ENCODE assay signal across 15 cellular contexts in genomic region chr11:110454609-110455008, GRCh38. TPM values are rescaled to one million over a fixed set of nuclear protein-coding genes. Genes with fewer than 3 reads are reported as not detected.
DNase-seq lines count a peak whose midpoint lies in the region; ATAC-seq lines count a peak whose summit lies in the region.
"Had no signal": no experiment of that assay in that cellular context is flagged by ENCODE, and none has a peak within 500 bp of the region (broad histone marks: within the 10 kb centered on the region; RNA-seq: fewer than 3 reads in every experiment).

No MANE protein-coding gene starts in this region.

- peaks cover 55% of the 10 kb centered on the region for H3K4me1 Mint-ChIP-seq in activated CD8-positive, alpha-beta T cell treated with anti-CD3 and anti-CD28 coated beads, Interleukin-2, amount 10 ng/mL, durations not matched to agents 7 days and 5 days (ENCODE audit: low read depth)
- H3K4me1 Mint-ChIP-seq: WTC11 had no signal

- peaks cover 32% of the 10 kb centered on the region for H3K36me3 Mint-ChIP-seq in activated CD8-positive, alpha-beta T cell treated with anti-CD3 and anti-CD28 coated beads, Interleukin-2, amount 10 ng/mL, durations not matched to agents 7 days and 5 days (ENCODE audit: low read depth)

- CTCF ChIA-PET in activated CD8-positive, alpha-beta T cell treated with anti-CD3 and anti-CD28 coated beads, Interleukin-2, amount 10 ng/mL, durations not matched to agents 7 days and 5 days (lab: Charles Lee), result interaction anchor here (0.8 kb wide), 2 partner anchors 20 to 376 kb away, joined by 3 to 4 read pairs; no protein-coding TSS in a partner anchor

- peak; percentile 43 for ATAC-seq in GM18519 (IDR thresholded peaks at IDR 0.05; ENCODE audit: low FRiP score, unreplicated experiment)
- ATAC-seq in GM21381 (IDR thresholded peaks at IDR 0.05; ENCODE audit: unreplicated experiment), result peak; percentile 39
- peak; percentile 69 for ATAC-seq in HG02885 (IDR thresholded peaks at IDR 0.05; ENCODE audit: poor library complexity, unreplicated experiment)
- peak; percentile 59 for ATAC-seq in activated CD8-positive, alpha-beta T cell treated with anti-CD3 and anti-CD28 coated beads, Interleukin-2, amount 10 ng/mL, durations not matched to agents 7 days and 5 days
- no peak for ATAC-seq in GM19328 (IDR thresholded peaks at IDR 0.05; ENCODE audit: unreplicated experiment)
- ATAC-seq: lower lobe of right lung, WTC11 had no signal

- peaks cover 9% of the 10 kb centered on the region for H3K9me3 Mint-ChIP-seq in activated CD8-positive, alpha-beta T cell treated with anti-CD3 and anti-CD28 coated beads, Interleukin-2, amount 10 ng/mL, durations not matched to agents 7 days and 5 days (ENCODE audit: insufficient read depth)
- H3K9me3 Mint-ChIP-seq: naive B cell had no signal

- no peak overlapping the region for H3K4me3 Mint-ChIP-seq in activated CD8-positive, alpha-beta T cell treated with anti-CD3 and anti-CD28 coated beads, Interleukin-2, amount 10 ng/mL, durations not matched to agents 7 days and 5 days
- H3K4me3 Mint-ChIP-seq: activated naive CD8-positive, alpha-beta T cell; naive B cell; WTC11 had no signal

- no peaks in the 10 kb centered on the region for H3K27me3 Mint-ChIP-seq in activated CD8-positive, alpha-beta T cell treated with anti-CD3 and anti-CD28 coated beads, Interleukin-2, amount 10 ng/mL, durations not matched to agents 7 days and 5 days (ENCODE audit: low read depth)
- H3K27me3 Mint-ChIP-seq: activated naive CD8-positive, alpha-beta T cell; naive B cell had no signal

- no peak for DNase-seq in activated CD8-positive, alpha-beta T cell treated with anti-CD3 and anti-CD28 coated beads, Interleukin-2, amount 10 ng/mL, durations not matched to agents 7 days and 5 days
- DNase-seq in H4 (ENCODE audit: low spot score), result no peak
- no peak for DNase-seq in stimulated activated CD4-positive, alpha-beta T cell treated with anti-CD3 and anti-CD28 coated beads, Interleukin-4, amount 100 ng/mL, for 1 hour
- DNase-seq: activated CD8-positive, alpha-beta memory T cell treated with anti-CD3 and anti-CD28 coated beads, Interleukin-2, amount 50 U/mL, for 48 hours; erythroblast; lower lobe of right lung; naive B cell; NCI-H446 treated with DMSO at 0.1 percent for 48 hours; trophoblast cell had no signal

- POLR2A ChIA-PET in activated CD8-positive, alpha-beta T cell treated with anti-CD3 and anti-CD28 coated beads, Interleukin-2, amount 10 ng/mL, durations not matched to agents 7 days and 5 days (lab: Charles Lee), result no interaction called here

- H3K27ac Mint-ChIP-seq in activated CD8-positive, alpha-beta T cell treated with anti-CD3 and anti-CD28 coated beads, Interleukin-2, amount 10 ng/mL, durations not matched to agents 7 days and 5 days, result no peak overlapping the region
- H3K27ac Mint-ChIP-seq: naive B cell, WTC11 had no signal

RNA-seq across cellular contexts. Expression of gene FDX1, which starts 24.9 kb away (rescaled TPM):
- total RNA-seq in activated CD8-positive, alpha-beta T cell treated with anti-CD3 and anti-CD28 coated beads, Interleukin-2, amount 10 ng/mL, durations not matched to agents 7 days and 5 days, result 10 to 100 TPM; 10.0 to 10.5 TPM
- total RNA-seq in H4 (2014; rRNA removed; shearing (Covaris generic)), result 17.9 and 19.0 TPM in 2 replicates
